Comparison of ENCODE assay signal across 25 cellular contexts in the genomic region with DNA sequence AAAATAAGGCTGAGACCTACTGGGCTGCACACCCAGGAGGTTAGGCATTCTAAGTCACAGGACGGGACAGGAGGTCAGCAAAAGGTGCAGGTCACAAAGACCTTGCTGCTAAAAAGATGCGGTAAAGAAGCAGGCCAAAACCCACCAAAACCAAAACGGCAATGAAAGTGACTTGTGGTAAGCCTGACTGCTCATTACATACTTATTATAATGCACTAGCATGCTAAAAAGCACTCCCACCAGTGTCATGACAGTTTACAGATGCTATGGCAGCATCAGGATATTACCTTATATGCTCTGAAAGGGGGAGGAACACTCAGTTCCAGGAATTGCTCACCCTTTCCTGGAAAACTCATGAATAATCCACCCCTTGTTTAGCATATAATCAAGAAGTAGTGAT. TPM values are rescaled to one million over a fixed set of nuclear protein-coding genes. Genes with fewer than 3 reads are reported as not detected.
DNase-seq lines count a peak whose midpoint lies in the region; ATAC-seq, FAIRE-seq and TF ChIP-seq lines count a peak whose summit lies in the region.
"Had no signal": no experiment of that assay in that cellular context is flagged by ENCODE, and none has a peak within 500 bp of the region (broad histone marks: within the 10 kb centered on the region; RNA-seq: fewer than 3 reads in every experiment).

No MANE protein-coding gene starts in this region.

- H3K4me3 Mint-ChIP-seq in astrocyte (ENCODE audit: unreplicated experiment): no peak overlapping the region
- H3K4me3 Mint-ChIP-seq in activated naive CD4-positive, alpha-beta T cell treated with anti-CD3 and anti-CD28 coated beads for 36 hours: no peak overlapping the region
- H3K4me3 Mint-ChIP-seq: CD8-positive, alpha-beta T cell had no signal

- ATAC-seq in GM19463 (IDR thresholded peaks at IDR 0.05; ENCODE audit: unreplicated experiment) (peak; percentile 36), HG02884 (IDR thresholded peaks at IDR 0.05; ENCODE audit: unreplicated experiment) (no peak)
- ATAC-seq: CD8-positive, alpha-beta T cell; Panc1 had no signal

- no peaks in the 10 kb centered on the region for H3K4me1 ChIP-seq in astrocyte (ENCODE audit: insufficient read depth, low read length)
- H3K4me1 ChIP-seq: SJCRH30 had no signal

- H3K4me1 Mint-ChIP-seq in astrocyte (ENCODE audit: low read depth, unreplicated experiment): no peaks in the 10 kb centered on the region
- no peaks in the 10 kb centered on the region for H3K4me1 Mint-ChIP-seq in activated naive CD4-positive, alpha-beta T cell treated with anti-CD3 and anti-CD28 coated beads for 36 hours (ENCODE audit: low read depth)

- H3K27me3 ChIP-seq in astrocyte (ENCODE audit: insufficient read depth, low read length): no peaks in the 10 kb centered on the region
- H3K27me3 ChIP-seq: SJCRH30 had no signal

- no peak overlapping the region for H3K27ac ChIP-seq in astrocyte (ENCODE audit: low read depth, low read length)
- H3K27ac ChIP-seq: SJCRH30 had no signal

- no peaks in the 10 kb centered on the region for H3K36me3 Mint-ChIP-seq in astrocyte (ENCODE audit: low read depth, unreplicated experiment)
- H3K36me3 Mint-ChIP-seq in activated naive CD4-positive, alpha-beta T cell treated with anti-CD3 and anti-CD28 coated beads for 36 hours (ENCODE audit: low read depth): no peaks in the 10 kb centered on the region
- H3K36me3 Mint-ChIP-seq: CD8-positive, alpha-beta T cell had no signal

- intact Hi-C loops in activated naive CD4-positive, alpha-beta T cell treated with anti-CD3 and anti-CD28 coated beads for 36 hours (cut with micrococcal nuclease): no loop called here

- TF ChIP-seq CTCF in AG10803 (conservative IDR thresholded peaks at IDR 0.05; ENCODE audit: low read length) (no peak), astrocyte (IDR thresholded peaks at IDR 0.05; ENCODE audit: insufficient read depth, low read depth, low read length) (no peak), fibroblast of mammary gland (conservative IDR thresholded peaks at IDR 0.05; ENCODE audit: control insufficient read depth, insufficient read depth, low read depth, low read length) (no peak)

- no peak overlapping the region for H3K4me2 ChIP-seq in astrocyte (ENCODE audit: low read length)

- no peaks in the 10 kb centered on the region for H3K9me3 ChIP-seq in astrocyte (ENCODE audit: insufficient read depth, low read depth, low read length)
- H3K9me3 ChIP-seq: SJCRH30 had no signal

- no peak for FAIRE-seq in astrocyte (lab: Jason Lieb, UNC)
- FAIRE-seq: GM12891 had no signal

- H3K79me2 ChIP-seq in astrocyte (ENCODE audit: insufficient read depth, low read length): no peaks in the 10 kb centered on the region

- no peaks in the 10 kb centered on the region for H3K27me3 Mint-ChIP-seq in astrocyte (ENCODE audit: low read depth, unreplicated experiment)
- no peaks in the 10 kb centered on the region for H3K27me3 Mint-ChIP-seq in activated naive CD4-positive, alpha-beta T cell treated with anti-CD3 and anti-CD28 coated beads for 36 hours (ENCODE audit: low read depth)

- no peaks in the 10 kb centered on the region for H4K20me1 ChIP-seq in astrocyte (ENCODE audit: insufficient read depth, low read length)

- no peaks in the 10 kb centered on the region for H3K36me3 ChIP-seq in astrocyte (ENCODE audit: insufficient read depth, low read length)
- H3K36me3 ChIP-seq: SJCRH30 had no signal

- H3K9ac ChIP-seq in astrocyte (ENCODE audit: low read length): no peak overlapping the region

- peak; percentile 27 for DNase-seq in AG10803 (ENCODE audit: low read depth)
- peak; percentile 59 for DNase-seq in astrocyte (ENCODE audit: low read depth)
- DNase-seq in fibroblast of mammary gland (ENCODE audit: low read depth): peak; percentile 33
- no peak for DNase-seq in activated naive CD4-positive, alpha-beta T cell treated with anti-CD3 and anti-CD28 coated beads for 36 hours
- DNase-seq in NCI-H446 treated with DMSO at 0.1 percent for 48 hours (lab: John Stamatoyannopoulos, UW): no peak
- no peak for DNase-seq in NCI-H1092 treated with DMSO at 0.1 percent for 48 hours (lab: John Stamatoyannopoulos, UW)
- DNase-seq: 8988T; AML-193; C1 segment of cervical spinal cord; Calu3; CD8-positive, alpha-beta T cell; H7; KBM-7; MM.1S; NCI-H1048; NCI-H1436; NCI-H1930; NCI-H510A; SJCRH30 had no signal

- no peak overlapping the region for H3K27ac Mint-ChIP-seq in astrocyte (ENCODE audit: unreplicated experiment)
- no peak overlapping the region for H3K27ac Mint-ChIP-seq in activated naive CD4-positive, alpha-beta T cell treated with anti-CD3 and anti-CD28 coated beads for 36 hours
- H3K27ac Mint-ChIP-seq: CD8-positive, alpha-beta T cell had no signal

- H3K4me3 ChIP-seq in AG10803 (ENCODE audit: low read length): no peak overlapping the region
- H3K4me3 ChIP-seq in astrocyte (ENCODE audit: insufficient read depth, low read depth, low read length): no peak overlapping the region
- no peak overlapping the region for H3K4me3 ChIP-seq in fibroblast of mammary gland (ENCODE audit: control insufficient read depth, low read depth, low read length)
- H3K4me3 ChIP-seq: SJCRH30 had no signal

- H3K9me3 Mint-ChIP-seq in astrocyte (ENCODE audit: unreplicated experiment): peaks cover 3% of the 10 kb centered on the region
- no peaks in the 10 kb centered on the region for H3K9me3 Mint-ChIP-seq in activated naive CD4-positive, alpha-beta T cell treated with anti-CD3 and anti-CD28 coated beads for 36 hours

- CTCF ChIA-PET in activated naive CD4-positive, alpha-beta T cell treated with anti-CD3 and anti-CD28 coated beads for 36 hours (lab: Charles Lee): no interaction called here

- no peak overlapping the region for H2AFZ ChIP-seq in astrocyte (ENCODE audit: low read depth, low read length)

RNA-seq across cellular contexts. Expression of a gene that starts 45.1 kb away (rescaled TPM):
- 0.14 TPM in 2 replicates for total RNA-seq in astrocyte
- total RNA-seq in activated naive CD4-positive, alpha-beta T cell treated with anti-CD3 and anti-CD28 coated beads for 36 hours: not detected
- total RNA-seq: Calu3; CD8-positive, alpha-beta T cell; HT1080; T-helper 1 cell treated with Interleukin-12 subunit alpha and Interleukin-12 subunit beta and Interleukin-4 antibody, amounts not matched to agents 30 ng/mL and 1 ng/mL, for 36 hours had no signal

Comparison
In these comparisons a context has a peak if more than half of its experiments do, and no peak if none do; other contexts are left out.
1. DNase-seq: peak in AG10803 (single experiment), astrocyte (single experiment) and fibroblast of mammary gland (single experiment); none in activated naive CD4-positive, alpha-beta T cell treated with anti-CD3 and anti-CD28 coated beads for 36 hours (single experiment), NCI-H446 treated with DMSO at 0.1 percent for 48 hours (single experiment) and NCI-H1092 treated with DMSO at 0.1 percent for 48 hours (single experiment).